Comparison of ENCODE assay signal across 2 cellular contexts in the genomic region with DNA sequence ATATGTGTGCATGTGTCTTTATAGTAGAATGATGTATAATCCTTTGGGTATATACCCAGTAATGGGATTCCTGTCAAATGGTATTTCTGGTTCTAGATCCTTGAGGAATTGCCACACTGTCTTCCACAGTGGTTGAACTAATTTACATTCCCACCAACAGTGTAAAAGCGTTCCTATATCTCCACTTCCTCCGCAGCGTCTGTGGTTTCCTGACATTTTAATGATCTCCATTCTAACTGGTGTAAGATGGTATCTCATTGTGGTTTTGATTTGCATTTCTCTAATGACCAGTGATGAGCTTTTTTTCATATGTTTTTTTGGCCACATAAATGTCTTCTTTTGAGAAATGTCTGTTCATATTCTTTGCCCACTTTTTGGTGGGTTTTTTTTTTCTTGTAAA. TPM values are rescaled to one million over a fixed set of nuclear protein-coding genes. Genes with fewer than 3 reads are reported as not detected.
"Had no signal": no experiment of that assay in that cellular context is flagged by ENCODE, and none has a peak within 500 bp of the region (broad histone marks: within the 10 kb centered on the region; RNA-seq: fewer than 3 reads in every experiment).

No MANE protein-coding gene starts in this region.

RNA-seq across cellular contexts. Expression of a gene that starts 37.2 kb away (rescaled TPM):
- total RNA-seq: foreskin keratinocyte; naive thymus-derived CD8-positive, alpha-beta T cell had no signal
- polyA plus RNA-seq: foreskin keratinocyte; naive thymus-derived CD8-positive, alpha-beta T cell had no signal
